Comparison of ENCODE assay signal across 18 cellular contexts in the genomic region with DNA sequence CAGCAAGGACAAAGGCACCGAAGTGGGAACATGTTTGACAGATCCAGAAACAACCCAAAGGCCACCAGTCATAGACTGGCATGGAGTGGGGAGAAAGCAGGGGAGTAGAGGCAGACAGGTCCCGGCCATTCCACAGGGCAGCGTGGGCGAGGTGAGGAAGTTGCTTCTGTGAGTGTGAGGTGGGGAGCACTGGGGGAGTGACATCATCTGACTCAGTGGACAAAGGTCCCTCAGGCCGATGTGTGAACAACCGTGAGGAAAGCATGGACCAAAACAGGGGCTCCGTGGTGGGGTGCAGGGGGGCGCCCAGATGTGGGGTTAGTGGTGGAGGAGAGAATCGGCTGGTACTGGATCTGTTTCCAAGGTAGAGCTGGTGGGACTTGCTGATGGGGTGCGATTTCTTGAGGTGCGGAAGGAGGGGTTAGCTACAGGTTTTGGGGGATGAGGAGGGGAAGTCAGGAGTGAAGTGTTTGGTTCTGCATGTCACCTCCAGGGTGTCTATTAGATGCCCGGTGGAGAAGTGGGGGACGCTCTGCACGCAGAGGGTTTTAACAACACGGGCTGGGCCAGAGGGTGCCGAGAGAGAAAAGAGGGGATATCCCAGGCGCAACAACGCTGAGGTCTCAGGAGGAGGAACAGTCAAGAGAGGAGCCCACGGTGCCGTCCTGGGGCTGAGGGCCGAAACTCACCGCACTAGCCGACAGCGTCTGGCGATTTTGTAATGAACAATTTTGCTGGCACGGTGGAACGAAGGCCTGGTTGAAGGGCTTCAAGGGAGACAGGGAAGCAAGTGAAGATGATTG. TPM values are rescaled to one million over a fixed set of nuclear protein-coding genes. Genes with fewer than 3 reads are reported as not detected.
DNase-seq lines count a peak whose midpoint lies in the region; ATAC-seq and TF ChIP-seq lines count a peak whose summit lies in the region.
"Had no signal": no experiment of that assay in that cellular context is flagged by ENCODE, and none has a peak within 500 bp of the region (broad histone marks: within the 10 kb centered on the region; RNA-seq: fewer than 3 reads in every experiment).

No MANE protein-coding gene starts in this region.

- ATAC-seq in left ventricle myocardium superior (no peak), Right ventricle myocardium inferior (no peak), GM18870 (IDR thresholded peaks at IDR 0.05; ENCODE audit: unreplicated experiment) (no peak), HG03442 (IDR thresholded peaks at IDR 0.05; ENCODE audit: unreplicated experiment) (no peak)
- ATAC-seq: A549, GM23338 had no signal

- peaks cover 6% of the 10 kb centered on the region for H3K36me3 Mint-ChIP-seq in activated T-helper 1 cell treated with anti-CD3 and anti-CD28 coated beads, Interleukin-12 subunit alpha, Interleukin-12 subunit beta, Interleukin-2, Interleukin-4 antibody, amounts not matched to agents 30 ng/mL and 10 ng/mL and 1 ng/mL, durations not matched to agents 14 hours and 24 hours and 36 hours (ENCODE audit: low read depth)

- H2BK15ac ChIP-seq in mesendoderm (replicated peaks; ENCODE audit: low read depth): no peak overlapping the region

- H3K27ac ChIP-seq in mesendoderm (ENCODE audit: low read depth, low read length) (no peak overlapping the region), ovary (no peak overlapping the region)
- H3K27ac ChIP-seq: A549 had no signal

- no peak overlapping the region for H3K4me2 ChIP-seq in mesendoderm (ENCODE audit: low read length)
- H3K4me2 ChIP-seq: A549, GM23338, KMS-11, PC-9 had no signal

- H3K4me3 ChIP-seq in mesendoderm (ENCODE audit: low read length) (no peak overlapping the region), ovary (no peak overlapping the region)
- H3K4me3 ChIP-seq: A549, GM23338, PC-9 had no signal

- intact Hi-C loops in left ventricle myocardium superior (cut with micrococcal nuclease): no loop called here
- intact Hi-C loops in Right ventricle myocardium inferior (cut with DNase I): no loop called here
- intact Hi-C loops in activated T-helper 1 cell treated with anti-CD3 and anti-CD28 coated beads, Interleukin-12 subunit alpha, Interleukin-12 subunit beta, Interleukin-2, Interleukin-4 antibody, amounts not matched to agents 30 ng/mL and 10 ng/mL and 1 ng/mL, durations not matched to agents 14 hours and 24 hours and 36 hours (cut with micrococcal nuclease): loop anchor here (5.0 kb wide), 1 partner anchor 106 kb away; no protein-coding TSS in a partner anchor
- intact Hi-C loops in ovary (cut with DNase I): no loop called here

- H2BK5ac ChIP-seq in mesendoderm (ENCODE audit: low read length): no peak overlapping the region

- no peaks in the 10 kb centered on the region for H3K9me3 Mint-ChIP-seq in activated T-helper 1 cell treated with anti-CD3 and anti-CD28 coated beads, Interleukin-12 subunit alpha, Interleukin-12 subunit beta, Interleukin-2, Interleukin-4 antibody, amounts not matched to agents 30 ng/mL and 10 ng/mL and 1 ng/mL, durations not matched to agents 14 hours and 24 hours and 36 hours
- H3K9me3 Mint-ChIP-seq: CD4-positive, CD25-positive, alpha-beta regulatory T cell had no signal

- H3K79me2 ChIP-seq in mesendoderm (ENCODE audit: control insufficient read depth, insufficient read depth, low read length): peaks cover 2% of the 10 kb centered on the region

- no peak overlapping the region for H2AK5ac ChIP-seq in mesendoderm (ENCODE audit: low read length)

- H3K18ac ChIP-seq in mesendoderm (ENCODE audit: low read length): no peak overlapping the region

- H3K9me3 ChIP-seq in ovary: no peaks in the 10 kb centered on the region
- H3K9me3 ChIP-seq: A549 had no signal

- peak; percentile 22 for DNase-seq in left ventricle myocardium superior
- no peak for DNase-seq in Right ventricle myocardium inferior (ENCODE audit: missing footprints)
- DNase-seq in activated T-helper 1 cell treated with anti-CD3 and anti-CD28 coated beads, Interleukin-12 subunit alpha, Interleukin-12 subunit beta, Interleukin-2, Interleukin-4 antibody, amounts not matched to agents 30 ng/mL and 10 ng/mL and 1 ng/mL, durations not matched to agents 14 hours and 24 hours and 36 hours (ENCODE audit: low spot score): no peak
- DNase-seq in mesenteric fat pad (ENCODE audit: low spot score): peak; percentile 80
- DNase-seq in mesendoderm: no peak
- no peak for DNase-seq in ovary
- DNase-seq: CD4-positive, CD25-positive, alpha-beta regulatory T cell; GF-D8; NCI-H1105 treated with DMSO at 0.1 percent for 48 hours; NCI-H187 treated with DMSO at 0.1 percent for 48 hours; NCI-H446; PC-9 had no signal

- TF ChIP-seq EP300 in ovary (IDR thresholded peaks at IDR 0.05): no peak

- H3K23ac ChIP-seq in mesendoderm (ENCODE audit: low read length): no peak overlapping the region

- peaks cover 27% of the 10 kb centered on the region for H3K4me1 Mint-ChIP-seq in activated T-helper 1 cell treated with anti-CD3 and anti-CD28 coated beads, Interleukin-12 subunit alpha, Interleukin-12 subunit beta, Interleukin-2, Interleukin-4 antibody, amounts not matched to agents 30 ng/mL and 10 ng/mL and 1 ng/mL, durations not matched to agents 14 hours and 24 hours and 36 hours (ENCODE audit: low read depth)

- H3K9ac ChIP-seq in mesendoderm (ENCODE audit: low read length): no peak overlapping the region
- H3K9ac ChIP-seq: KMS-11 had no signal

- no CpG with 5 or more reads among the region's 27 CpGs for WGBS in mesendoderm (ENCODE audit: extremely low coverage, insufficient coverage, low lambda C conversion rate)
- 92 to 95% (median 93%) methylated on average over 27 of the region's 27 CpGs for WGBS in ovary, 3 donors

- H4K8ac ChIP-seq in mesendoderm (ENCODE audit: low read depth, low read length): no peak overlapping the region

- H3K4me1 ChIP-seq in mesendoderm (ENCODE audit: control insufficient read depth, low read depth, low read length) (peaks cover 2% of the 10 kb centered on the region), ovary (ENCODE audit: insufficient read depth) (peaks cover 4% of the 10 kb centered on the region)

- peaks cover 4% of the 10 kb centered on the region for H3K79me1 ChIP-seq in mesendoderm (ENCODE audit: low read length)

- no peak overlapping the region for H3K56ac ChIP-seq in mesendoderm (ENCODE audit: low read length)

- no peak overlapping the region for H2BK120ac ChIP-seq in mesendoderm (ENCODE audit: low read depth, low read length)

- H3K27me3 Mint-ChIP-seq in activated T-helper 1 cell treated with anti-CD3 and anti-CD28 coated beads, Interleukin-12 subunit alpha, Interleukin-12 subunit beta, Interleukin-2, Interleukin-4 antibody, amounts not matched to agents 30 ng/mL and 10 ng/mL and 1 ng/mL, durations not matched to agents 14 hours and 24 hours and 36 hours (ENCODE audit: insufficient read depth): no peaks in the 10 kb centered on the region

- H3K36me3 ChIP-seq in mesendoderm (ENCODE audit: control insufficient read depth, insufficient read depth, low read length) (no peaks in the 10 kb centered on the region), ovary (no peaks in the 10 kb centered on the region)

- no peak overlapping the region for H3K4me3 Mint-ChIP-seq in activated T-helper 1 cell treated with anti-CD3 and anti-CD28 coated beads, Interleukin-12 subunit alpha, Interleukin-12 subunit beta, Interleukin-2, Interleukin-4 antibody, amounts not matched to agents 30 ng/mL and 10 ng/mL and 1 ng/mL, durations not matched to agents 14 hours and 24 hours and 36 hours
- H3K4me3 Mint-ChIP-seq: GM23338 had no signal

- no peak for TF ChIP-seq POLR2A in ovary (IDR thresholded peaks at IDR 0.05)

- TF ChIP-seq CTCF in ovary (IDR thresholded peaks at IDR 0.05): no peak

- H3K4ac ChIP-seq in mesendoderm (ENCODE audit: low read depth, low read length): no peak overlapping the region

- peak overlapping the region; percentile 3 for H3K27ac Mint-ChIP-seq in activated T-helper 1 cell treated with anti-CD3 and anti-CD28 coated beads, Interleukin-12 subunit alpha, Interleukin-12 subunit beta, Interleukin-2, Interleukin-4 antibody, amounts not matched to agents 30 ng/mL and 10 ng/mL and 1 ng/mL, durations not matched to agents 14 hours and 24 hours and 36 hours
- H3K27ac Mint-ChIP-seq: GM23338 had no signal

- no peak overlapping the region for H4K5ac ChIP-seq in mesendoderm (ENCODE audit: low read length)

- no peaks in the 10 kb centered on the region for H3K27me3 ChIP-seq in mesendoderm (ENCODE audit: insufficient read depth, low read length, poor library complexity)
- H3K27me3 ChIP-seq in ovary: no peaks in the 10 kb centered on the region

RNA-seq across cellular contexts. Expression of a gene that starts 2.5 kb away (rescaled TPM):
- total RNA-seq in left ventricle myocardium superior: 3.1 TPM
- total RNA-seq in Right ventricle myocardium inferior: 3.1 TPM
- total RNA-seq in activated T-helper 1 cell treated with anti-CD3 and anti-CD28 coated beads, Interleukin-12 subunit alpha, Interleukin-12 subunit beta, Interleukin-2, Interleukin-4 antibody, amounts not matched to agents 30 ng/mL and 10 ng/mL and 1 ng/mL, durations not matched to agents 14 hours and 24 hours and 36 hours: 6.6 and 7.1 TPM in 2 replicates
- total RNA-seq in mesenteric fat pad: 4.2 TPM
- 7.2 TPM for polyA plus RNA-seq in mesendoderm (2013, experiment 1 of 2)
- 7.2 TPM for polyA plus RNA-seq in mesendoderm (2013, experiment 2 of 2)
- total RNA-seq in ovary: 1 to 10 TPM; 6.1 to 9.8 (median 6.9) TPM
- polyA plus RNA-seq in ovary: 1 to 10 TPM; 5.1 to 8.5 TPM
- polyA plus RNA-seq: GM23338 had no signal

RNA-seq across cellular contexts. Expression of a gene that starts 23.4 kb away (rescaled TPM):
- total RNA-seq in left ventricle myocardium superior (274 TPM), Right ventricle myocardium inferior (260 TPM), mesenteric fat pad (70.6 TPM), ovary (10 to 100 TPM in 4 of 7 donors, 1 to 10 TPM in 3; 3.8 to 70.4 (median 19.1) TPM)
- 4.8 and 5.1 TPM in 2 replicates for total RNA-seq in activated T-helper 1 cell treated with anti-CD3 and anti-CD28 coated beads, Interleukin-12 subunit alpha, Interleukin-12 subunit beta, Interleukin-2, Interleukin-4 antibody, amounts not matched to agents 30 ng/mL and 10 ng/mL and 1 ng/mL, durations not matched to agents 14 hours and 24 hours and 36 hours
- polyA plus RNA-seq in mesendoderm (2013, experiment 1 of 2): 5.0 TPM
- 5.2 TPM for polyA plus RNA-seq in mesendoderm (2013, experiment 2 of 2)
- 10 to 100 TPM; 12.7 to 31.0 TPM for polyA plus RNA-seq in ovary
- total RNA-seq: MCF 10A had no signal

RNA-seq across cellular contexts. Expression of a gene that starts 52.8 kb away (rescaled TPM):
- total RNA-seq in left ventricle myocardium superior: 0.25 TPM
- total RNA-seq in Right ventricle myocardium inferior: 0.16 TPM
- not detected in 2 replicates for total RNA-seq in activated T-helper 1 cell treated with anti-CD3 and anti-CD28 coated beads, Interleukin-12 subunit alpha, Interleukin-12 subunit beta, Interleukin-2, Interleukin-4 antibody, amounts not matched to agents 30 ng/mL and 10 ng/mL and 1 ng/mL, durations not matched to agents 14 hours and 24 hours and 36 hours
- not detected for total RNA-seq in mesenteric fat pad
- 0.03 TPM for polyA plus RNA-seq in mesendoderm (2013, experiment 1 of 2)
- polyA plus RNA-seq in mesendoderm (2013, experiment 2 of 2): 0.04 TPM
- total RNA-seq in ovary: not detected
- under 1 TPM in 1 of 2 donors, not detected in 1; 0.18 TPM for polyA plus RNA-seq in ovary
- total RNA-seq: CD4-positive, CD25-positive, alpha-beta regulatory T cell; GM23338; MCF 10A; PC-9 had no signal
- polyA plus RNA-seq: A549; CD4-positive, CD25-positive, alpha-beta regulatory T cell; GM23338 had no signal

Comparison
In these comparisons a context has a peak if more than half of its experiments do, and no peak if none do; other contexts are left out.
1. DNase-seq: peak in left ventricle myocardium superior (single experiment) and mesenteric fat pad (single experiment); none in Right ventricle myocardium inferior (single experiment), activated T-helper 1 cell treated with anti-CD3 and anti-CD28 coated beads, Interleukin-12 subunit alpha, Interleukin-12 subunit beta, Interleukin-2, Interleukin-4 antibody, amounts not matched to agents 30 ng/mL and 10 ng/mL and 1 ng/mL, durations not matched to agents 14 hours and 24 hours and 36 hours (single experiment), mesendoderm (single experiment) and ovary (0 of 5).